Comparison of ENCODE assay signal across 19 cellular contexts in the genomic region with DNA sequence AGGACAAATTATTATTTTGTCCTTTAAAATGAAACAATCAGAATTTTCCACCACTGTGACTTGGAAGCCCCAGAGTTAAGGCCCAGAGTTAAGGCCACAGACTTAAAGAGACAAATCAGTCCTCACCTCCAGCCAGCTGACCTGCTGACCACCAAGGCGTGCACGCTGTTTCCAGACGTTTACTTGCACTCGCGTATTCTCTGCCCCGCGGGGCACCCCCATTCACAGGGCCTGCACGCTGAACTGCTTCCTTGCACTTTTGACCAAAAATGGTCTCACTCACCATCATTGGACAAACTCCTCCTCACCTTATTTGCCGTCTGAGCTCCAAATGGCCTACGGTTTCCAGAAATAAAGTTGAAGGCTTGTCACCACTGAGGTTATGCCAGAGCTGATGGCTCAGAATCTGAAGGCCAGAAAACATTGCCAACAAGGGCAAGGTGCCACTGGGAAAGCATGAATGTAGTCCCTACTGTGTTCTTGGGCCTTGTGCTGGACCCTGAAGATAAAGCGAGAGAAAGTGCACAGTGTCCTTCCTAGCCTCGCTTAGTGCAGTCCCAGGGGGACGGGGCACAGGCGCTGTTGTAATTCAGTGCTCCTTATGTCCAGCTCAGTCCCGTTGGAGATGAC.
DNase-seq lines count a peak whose midpoint lies in the region; ATAC-seq, FAIRE-seq and TF ChIP-seq lines count a peak whose summit lies in the region.
"Had no signal": no experiment of that assay in that cellular context is flagged by ENCODE, and none has a peak within 500 bp of the region (broad histone marks: within the 10 kb centered on the region; RNA-seq: fewer than 3 reads in every experiment).

No MANE protein-coding gene starts in this region.

- no peak overlapping the region for H3K23ac ChIP-seq in IMR-90 (ENCODE audit: low read depth, low read length)
- H3K23ac ChIP-seq in H1 (ENCODE audit: insufficient read length): no peak overlapping the region

- no peaks in the 10 kb centered on the region for H3K9me3 ChIP-seq in IMR-90 (ENCODE audit: control insufficient read depth, insufficient read depth, low read length)
- no peaks in the 10 kb centered on the region for H3K9me3 ChIP-seq in H1 (ENCODE audit: insufficient read depth in 2 of 2, low read depth in 1 of 2, low read length in 1 of 2)
- H3K9me3 ChIP-seq in stomach smooth muscle (ENCODE audit: control insufficient read depth in 2 of 2, low read length in 2 of 2): no peaks in the 10 kb centered on the region
- H3K9me3 ChIP-seq: HAP-1, Peyer's patch had no signal

- ATAC-seq in IMR-90 (ENCODE audit: low read depth) (no peak), left ventricle myocardium superior (peak; percentile 85)

- no peak overlapping the region for H3K4me3 ChIP-seq in IMR-90 (ENCODE audit: insufficient read depth, low read depth, low read length)
- no peak overlapping the region for H3K4me3 ChIP-seq in H1 (ENCODE audit: extremely low read depth in 1 of 4, insufficient read depth in 2 of 4, low read depth in 3 of 4, low read length in 4 of 4)
- peak overlapping the region in 1 of 2 donors; percentile 44 for H3K4me3 ChIP-seq in stomach smooth muscle (ENCODE audit: low read length in 2 of 2)
- H3K4me3 ChIP-seq: HAP-1, Peyer's patch had no signal

- H3K36me3 ChIP-seq in IMR-90 (ENCODE audit: control insufficient read depth, insufficient read depth, low read length) (no peaks in the 10 kb centered on the region), H1 (ENCODE audit: control insufficient read depth in 2 of 4, insufficient read depth in 4 of 4, low read length in 3 of 4) (no peaks in the 10 kb centered on the region), stomach smooth muscle (ENCODE audit: control insufficient read depth in 2 of 2, insufficient read depth in 2 of 2, low read length in 2 of 2) (no peaks in the 10 kb centered on the region)
- H3K36me3 ChIP-seq: HAP-1, Peyer's patch had no signal

- H2BK15ac ChIP-seq in IMR-90 (ENCODE audit: low read depth, low read length) (peak overlapping the region; percentile 97), H1 (ENCODE audit: low read length) (peak overlapping the region; percentile 63; the same call in 1 of the 2 replicates)

- peak overlapping the region; percentile 78 for H3K14ac ChIP-seq in IMR-90 (replicated peaks; ENCODE audit: low read depth, low read length)
- H3K14ac ChIP-seq in H1 (ENCODE audit: insufficient read length): no peak overlapping the region

- dilution Hi-C loops in IMR-90 (cut with HindIII; ENCODE audit: low sequenced_read_pairs, unreplicated experiment): no loop called here

- TF ChIP-seq CTCF in IMR-90 (conservative IDR thresholded peaks at IDR 0.05; ENCODE audit: low read depth, low read length) (no peak), H1 (IDR thresholded peaks at IDR 0.05; ENCODE audit: control extremely low read depth in 1 of 3, insufficient read depth in 1 of 3, low read depth in 1 of 3, low read length in 3 of 3) (no peak)

- TF ChIP-seq EP300 in H1 (IDR thresholded peaks at IDR 0.05; ENCODE audit: borderline replicate concordance in 1 of 2, low read depth in 2 of 2, low read length in 2 of 2): no peak

- H3K27me3 ChIP-seq in IMR-90 (ENCODE audit: control insufficient read depth, insufficient read depth, low read length) (no peaks in the 10 kb centered on the region), H1 (replicated peaks in 1 of 4; ENCODE audit: control insufficient read depth in 3 of 4, extremely low read depth in 1 of 4, insufficient read depth in 3 of 4, low read length in 3 of 4) (no peaks in the 10 kb centered on the region), stomach smooth muscle (ENCODE audit: control insufficient read depth in 1 of 2, insufficient read depth in 2 of 2, low read length in 2 of 2) (no peaks in the 10 kb centered on the region)
- H3K27me3 ChIP-seq: Peyer's patch had no signal

- no peak overlapping the region for H3K18ac ChIP-seq in IMR-90 (ENCODE audit: low read depth, low read length)
- no peak overlapping the region for H3K18ac ChIP-seq in H1 (ENCODE audit: extremely low read depth, low read length)

- no peak overlapping the region for H3K56ac ChIP-seq in IMR-90 (ENCODE audit: extremely low read depth, insufficient read depth, low read length)
- no peak overlapping the region for H3K56ac ChIP-seq in H1 (replicated peaks; ENCODE audit: insufficient read length, low read depth, low read length)

- H3K9ac ChIP-seq in IMR-90 (ENCODE audit: low read depth, low read length): no peak overlapping the region
- H3K9ac ChIP-seq in H1 (replicated peaks in 1 of 4; ENCODE audit: extremely low read depth in 1 of 4, low read depth in 3 of 4, low read length in 3 of 4): no peak overlapping the region
- H3K9ac ChIP-seq in stomach smooth muscle (ENCODE audit: low read length in 2 of 2): no peak overlapping the region

- peaks cover 11% of the 10 kb centered on the region for H3K9me1 ChIP-seq in IMR-90 (ENCODE audit: insufficient read depth, low read length)

- no peaks in the 10 kb centered on the region; the same call in 1 of the 2 replicates for H3K23me2 ChIP-seq in H1 (ENCODE audit: low read depth, low read length)

- TF ChIP-seq RAD21 in IMR-90 (IDR thresholded peaks at IDR 0.05; ENCODE audit: low read length) (no peak), H1 (IDR thresholded peaks at IDR 0.05 in 1 of 2, conservative IDR thresholded peaks at IDR 0.05 in 1 of 2; ENCODE audit: low read depth in 2 of 2, low read length in 2 of 2) (no peak)

- no peaks in the 10 kb centered on the region for H4K20me1 ChIP-seq in IMR-90 (ENCODE audit: insufficient read depth, low read length)
- H4K20me1 ChIP-seq in H1 (replicated peaks in 1 of 2; ENCODE audit: control insufficient read depth in 1 of 2, insufficient read depth in 2 of 2, low read length in 2 of 2): no peaks in the 10 kb centered on the region

- peak overlapping the region; percentile 30; the same call in 1 of the 2 replicates for H3K27ac ChIP-seq in IMR-90 (ENCODE audit: insufficient read depth, low read length)
- no peak overlapping the region for H3K27ac ChIP-seq in H1 (ENCODE audit: low read depth, low read length)
- H3K27ac ChIP-seq in stomach smooth muscle (ENCODE audit: low read length): peak overlapping the region; percentile 24
- H3K27ac ChIP-seq: Peyer's patch had no signal

- WGBS in IMR-90 (ENCODE audit: extremely low coverage in 2 of 2, insufficient read length in 1 of 2), 2 experiments: 63% methylated on average over 13 of the region's 15 CpGs; no CpG with 5 or more reads in 1 of the 2 experiments
- WGBS in H1 (ENCODE audit: extremely low coverage in 1 of 2, insufficient coverage in 1 of 2, insufficient read length in 1 of 2, insufficient replicate concordance in 2 of 2, low coverage in 1 of 2, low lambda C conversion rate in 2 of 2, missing lambda C conversion rate in 1 of 2), 2 experiments: 94% methylated on average over 15 of the region's 15 CpGs; no CpG with 5 or more reads in 1 of the 2 experiments

- H4K8ac ChIP-seq in IMR-90 (ENCODE audit: low read depth in 2 of 2, low read length in 2 of 2) (peak overlapping the region; percentile 55 to 92; a peak in 3 of 4 replicates), H1 (ENCODE audit: extremely low read depth, insufficient read depth, low read length) (no peak overlapping the region)

- H3K4ac ChIP-seq in IMR-90 (ENCODE audit: low read depth, low read length): peak overlapping the region; percentile 62
- H3K4ac ChIP-seq in H1 (replicated peaks; ENCODE audit: insufficient read length, low read depth, low read length): no peak overlapping the region

- no TSS peak for BruUV-seq in IMR-90 (replicated peaks; lab: Mats Ljungman, UMichigan)

- POLR2A ChIA-PET in IMR-90 (lab: Charles Lee; ENCODE audit: unreplicated experiment): no interaction called here
- POLR2A ChIA-PET in H1 (lab: Charles Lee; ENCODE audit: partially characterized antibody): interaction anchor here (1.7 kb wide), 1 partner anchor 132 kb away, joined by 4 read pairs; the partner anchor contains the start of gene SPRY4

- no peak for DNase-seq in IMR-90
- DNase-seq in H1 (ENCODE audit: low read depth in 1 of 2, low spot score in 2 of 2): no peak
- peak; percentile 45 for DNase-seq in left ventricle myocardium superior
- DNase-seq in NCI-H2171 (lab: John Stamatoyannopoulos, UW): no peak
- no peak for DNase-seq in islet precursor cell
- no peak for DNase-seq in stimulated activated CD4-positive, alpha-beta T cell treated with anti-CD3 and anti-CD28 coated beads, Interleukin-4, amount 100 ng/mL, for 4 hours
- no peak for DNase-seq in DMS79 (lab: John Stamatoyannopoulos, UW)
- DNase-seq: ACHN; AML-193; CD4-positive, alpha-beta T cell; Kasumi-1; MM.1S; NCI-H1092 treated with DMSO at 0.1 percent for 48 hours; NCI-H2227 treated with DMSO at 0.1 percent for 48 hours; NCI-H524 treated with DMSO at 0.1 percent for 48 hours; Peyer's patch; SHP77 had no signal

- no peak overlapping the region for H2BK5ac ChIP-seq in IMR-90 (ENCODE audit: low read depth, low read length, poor library complexity, severe bottlenecking)
- H2BK5ac ChIP-seq in H1 (ENCODE audit: low read depth, low read length): no peak overlapping the region; the same call in 1 of the 2 replicates

- no peak for FAIRE-seq in H1 (lab: Jason Lieb, UNC)

- H4K91ac ChIP-seq in IMR-90 (ENCODE audit: insufficient read depth, low read depth, low read length): peak overlapping the region; percentile 41; the same call in 1 of the 2 replicates
- no peak overlapping the region for H4K91ac ChIP-seq in H1 (replicated peaks; ENCODE audit: insufficient read length, low read length)

- 0 out of 2 replicates have a peak overlapping the region, but pooled peaks have one; percentile 39 for H4K5ac ChIP-seq in IMR-90 (ENCODE audit: low read depth, low read length)
- H4K5ac ChIP-seq in H1 (ENCODE audit: insufficient read length, low read depth, low read length): no peak overlapping the region

- TF ChIP-seq POLR2A in IMR-90 (IDR thresholded peaks at IDR 0.05; ENCODE audit: low read depth, low read length) (no peak), H1 (IDR thresholded peaks at IDR 0.05; ENCODE audit: control extremely low read depth in 1 of 2, low read depth in 2 of 2, low read length in 2 of 2) (no peak)

- H2AK9ac ChIP-seq in IMR-90 (replicated peaks; ENCODE audit: low read depth, low read length, poor library complexity): no peak overlapping the region

- H2BK12ac ChIP-seq in H1 (ENCODE audit: low read depth, low read length): peak overlapping the region; percentile 78; the same call in 1 of the 2 replicates

- H3K4me2 ChIP-seq in IMR-90 (ENCODE audit: low read depth, low read length) (no peak overlapping the region), H1 (ENCODE audit: insufficient read depth in 1 of 2, low read depth in 2 of 2, low read length in 2 of 2) (no peak overlapping the region)

- CTCF ChIA-PET in IMR-90 (lab: Yijun Ruan, JAX) (no interaction called here), H1 (lab: Charles Lee; ENCODE audit: partially characterized antibody) (interaction anchor here (1.1 to 1.3 kb wide), 2 partner anchors 30 to 50 kb away, joined by 3 read pairs; no protein-coding TSS in a partner anchor)

- H2BK120ac ChIP-seq in IMR-90 (ENCODE audit: low read depth, low read length) (peak overlapping the region; percentile 68), H1 (replicated peaks; ENCODE audit: low read depth, low read length) (peak overlapping the region; percentile 36)

- H2AK5ac ChIP-seq in IMR-90 (ENCODE audit: low read depth, low read length) (peak overlapping the region; percentile 56; the same call in 1 of the 2 replicates), H1 (ENCODE audit: low read depth, low read length) (no peak overlapping the region)

- intact Hi-C loops in IMR-90 (cut with micrococcal nuclease) (no loop called here), left ventricle myocardium superior (cut with micrococcal nuclease) (no loop called here)

- no peaks in the 10 kb centered on the region for H3K79me2 ChIP-seq in H1 (ENCODE audit: control insufficient read depth in 1 of 2, insufficient read depth in 2 of 2, low read length in 2 of 2)

- in situ Hi-C loops in IMR-90 (cut with MboI; ENCODE audit: low sequenced_read_pairs): no loop called here

- H2AFZ ChIP-seq in IMR-90 (replicated peaks; ENCODE audit: low read length, poor library complexity) (peak overlapping the region; percentile 59), H1 (ENCODE audit: low read length) (no peak overlapping the region)

- H3K4me1 ChIP-seq in IMR-90 (ENCODE audit: control insufficient read depth, insufficient read depth, low read length): peaks cover 5% of the 10 kb centered on the region
- peaks cover 0 to 3% (median under 1%) of the 10 kb centered on the region in 4 experiments; a peak in 4 of 7 replicates for H3K4me1 ChIP-seq in H1 (replicated peaks in 1 of 4; ENCODE audit: control insufficient read depth in 3 of 4, insufficient read depth in 4 of 4, low read length in 3 of 4)
- H3K4me1 ChIP-seq in stomach smooth muscle (ENCODE audit: control insufficient read depth, insufficient read depth, low read length): peaks cover 2% of the 10 kb centered on the region
- H3K4me1 ChIP-seq: HAP-1, Peyer's patch had no signal

- H3K79me1 ChIP-seq in IMR-90 (ENCODE audit: low read depth in 1 of 2, low read length in 2 of 2): no peaks in the 10 kb centered on the region
- no peaks in the 10 kb centered on the region for H3K79me1 ChIP-seq in H1 (ENCODE audit: low read depth, low read length)

- H2BK20ac ChIP-seq in IMR-90 (ENCODE audit: low read depth, low read length) (peak overlapping the region; percentile 83), H1 (ENCODE audit: low read length) (peak overlapping the region; percentile 69; the same call in 1 of the 2 replicates)
